ENCODE assay signal across 1 cellular context in the genomic region with DNA sequence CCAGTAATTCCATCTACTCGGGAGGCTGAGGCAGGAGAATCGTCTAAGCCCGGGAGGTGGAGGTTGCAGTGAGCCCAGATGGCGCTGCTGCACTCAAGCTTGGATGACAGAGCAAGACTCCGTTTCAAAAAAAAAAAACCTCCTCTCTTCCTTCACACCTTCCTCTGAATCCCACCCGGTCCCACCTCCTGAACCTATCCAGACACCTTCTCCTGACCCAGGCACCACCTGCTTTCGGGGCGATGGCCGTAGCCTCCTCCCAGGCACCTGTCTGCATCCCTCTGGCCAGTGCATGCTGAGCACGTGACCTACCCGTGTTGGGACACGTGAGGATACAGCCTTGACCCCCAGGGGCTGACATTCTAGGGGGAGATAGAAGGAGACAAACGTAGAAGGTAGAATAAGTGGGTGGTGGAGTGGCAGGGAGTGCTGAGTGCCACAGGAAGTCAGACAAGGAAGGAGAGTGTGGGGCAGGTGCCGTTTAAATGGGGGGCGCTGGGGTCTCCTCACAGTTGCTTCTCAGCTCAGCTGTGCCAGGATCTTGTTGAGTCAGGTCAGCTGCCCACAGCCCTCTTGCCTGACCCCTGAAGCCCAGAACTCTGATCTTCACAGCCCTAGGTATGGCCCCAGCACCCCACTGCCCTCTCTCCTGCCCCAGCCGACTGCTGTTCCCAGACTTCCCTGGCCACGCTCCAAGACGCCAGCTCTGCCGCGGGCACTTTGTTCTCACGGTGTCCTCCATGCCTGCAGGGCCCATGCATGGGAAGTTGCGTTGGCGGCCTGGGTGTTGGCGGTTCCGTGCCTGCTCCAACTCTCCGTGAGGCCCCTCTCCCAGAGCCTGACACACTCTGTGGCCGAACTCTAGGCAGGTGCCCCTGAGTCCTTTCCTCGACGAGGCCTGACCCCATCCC.
A peak's percentile ranks its signal among the peaks of the same experiment; 100 is the strongest.
TF ChIP-seq lines count a peak whose summit lies in the region.

No MANE protein-coding gene starts in this region.

TF ChIP-seq in H1, 55 proteins besides CTCF, POLR2A, EP300 and RAD21:
- TF ChIP-seq, protein P1, sequence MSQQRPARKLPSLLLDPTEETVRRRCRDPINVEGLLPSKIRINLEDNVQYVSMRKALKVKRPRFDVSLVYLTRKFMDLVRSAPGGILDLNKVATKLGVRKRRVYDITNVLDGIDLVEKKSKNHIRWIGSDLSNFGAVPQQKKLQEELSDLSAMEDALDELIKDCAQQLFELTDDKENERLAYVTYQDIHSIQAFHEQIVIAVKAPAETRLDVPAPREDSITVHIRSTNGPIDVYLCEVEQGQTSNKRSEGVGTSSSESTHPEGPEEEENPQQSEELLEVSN (IDR thresholded peaks at IDR 0.05) = peak; percentile 78
- TF ChIP-seq CBX8 (IDR thresholded peaks at IDR 0.05; ENCODE audit: borderline replicate concordance, low read depth, low read length) = no peak
- TF ChIP-seq, protein P2, sequence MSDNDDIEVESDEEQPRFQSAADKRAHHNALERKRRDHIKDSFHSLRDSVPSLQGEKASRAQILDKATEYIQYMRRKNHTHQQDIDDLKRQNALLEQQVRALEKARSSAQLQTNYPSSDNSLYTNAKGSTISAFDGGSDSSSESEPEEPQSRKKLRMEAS (IDR thresholded peaks at IDR 0.05) = peak; percentile 58; the same call in 1 of the 2 replicates
